1 cellular context compared by ENCODE assay signal in the genomic region with DNA sequence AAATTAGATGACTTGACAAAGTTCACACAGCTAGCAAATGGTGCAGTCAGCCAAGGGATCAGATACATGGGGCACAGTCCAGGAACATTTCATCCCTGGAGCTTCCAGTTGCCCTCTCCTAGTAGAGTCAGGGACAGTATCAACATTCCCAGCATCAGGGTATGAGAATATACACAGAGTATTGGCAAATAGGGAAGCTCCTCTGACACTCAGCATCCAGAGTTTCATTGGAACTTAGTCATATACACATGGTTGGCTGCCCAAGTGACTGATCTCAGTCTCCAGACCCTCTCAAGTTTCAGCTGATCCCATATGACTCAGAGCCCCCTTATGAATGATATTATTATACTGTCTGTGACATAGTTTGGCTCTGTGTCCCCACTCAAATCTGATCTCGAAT.
TF ChIP-seq lines count a peak whose summit lies in the region.

No MANE protein-coding gene starts in this region.

TF ChIP-seq in GM23338, 12 proteins besides CTCF, POLR2A, EP300 and RAD21 (continued from another document):
- TF ChIP-seq ZNF462 (CRISPR knock-in tag; IDR thresholded peaks at IDR 0.05): no peak
- no peak for TF ChIP-seq POLR2AphosphoS5 (IDR thresholded peaks at IDR 0.05; ENCODE audit: low read depth)
- TF ChIP-seq NANOG (IDR thresholded peaks at IDR 0.05; ENCODE audit: borderline replicate concordance): no peak
